8 cellular contexts compared by ENCODE assay signal in the genomic region with DNA sequence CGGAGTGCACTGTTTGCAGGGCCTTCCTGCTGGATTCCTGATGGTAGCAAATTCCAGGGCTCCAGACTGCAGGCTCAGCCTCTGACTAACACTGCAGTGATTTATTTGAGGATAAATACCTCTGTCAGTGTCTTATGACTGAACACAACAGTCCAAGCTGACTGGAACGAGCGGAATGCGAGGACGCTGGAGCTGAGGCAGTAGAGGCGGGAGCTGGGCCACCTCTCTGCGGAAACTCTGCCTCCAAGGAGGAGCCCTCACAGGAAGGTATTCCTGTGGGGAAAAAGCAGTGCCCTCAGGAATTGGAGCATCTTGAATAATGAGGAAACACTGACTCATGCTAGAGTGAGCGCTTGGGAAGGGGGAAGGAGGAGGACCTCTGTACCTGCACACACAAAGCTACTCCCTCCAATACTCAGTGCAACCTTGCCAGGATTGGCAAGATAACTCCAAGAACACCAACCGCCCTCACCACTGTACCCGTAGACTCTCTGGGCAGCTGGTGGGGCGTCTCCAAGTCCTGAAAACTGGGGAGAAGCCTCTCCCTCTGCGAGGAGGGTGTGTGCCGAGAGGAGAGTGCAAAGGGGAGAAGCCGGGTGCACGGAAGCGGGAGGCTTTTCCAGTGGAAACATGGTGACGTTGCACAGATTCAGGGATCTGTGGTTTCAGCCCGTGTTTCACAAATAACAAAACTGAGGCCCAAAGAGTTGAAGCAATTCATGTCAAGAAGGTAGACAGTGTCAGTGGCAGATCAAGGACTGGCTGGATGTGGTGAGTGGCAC. TPM values are rescaled to one million over a fixed set of nuclear protein-coding genes. Genes with fewer than 3 reads are reported as not detected.
DNase-seq lines count a peak whose midpoint lies in the region; ATAC-seq, FAIRE-seq and TF ChIP-seq lines count a peak whose summit lies in the region.

No MANE protein-coding gene starts in this region.

- no peak overlapping the region for H3K4me2 ChIP-seq in neural cell (ENCODE audit: low read length)

- DNase-seq in Caco-2 (peak; percentile 90 to 93), SJSA1 (ENCODE audit: low read depth in 1 of 2, low spot score in 2 of 2) (peak; percentile 93 to 96), fibroblast of gingiva (ENCODE audit: low read depth) (peak; percentile 98), NOMO-1 treated with dmso at 0.1 percent for 144 hours (lab: John Stamatoyannopoulos, UW; ENCODE audit: unreplicated experiment) (no peak), GM12891 (ENCODE audit: insufficient read length, low spot score) (no peak)

- H3K36me3 Mint-ChIP-seq in Caco-2 (ENCODE audit: insufficient read depth, unreplicated experiment), result peaks cover 33% of the 10 kb centered on the region

- peaks cover 33% of the 10 kb centered on the region for H3K4me1 Mint-ChIP-seq in Caco-2 (ENCODE audit: low read depth, unreplicated experiment)

- H3K36me3 ChIP-seq in Caco-2 (ENCODE audit: control insufficient read depth, insufficient read depth, low read length), result no peaks in the 10 kb centered on the region
- H3K36me3 ChIP-seq in SJSA1, result peaks cover 18% of the 10 kb centered on the region
- no peaks in the 10 kb centered on the region for H3K36me3 ChIP-seq in neural cell (ENCODE audit: insufficient read depth, low read length)

- H3K4me3 ChIP-seq in Caco-2 (ENCODE audit: low read depth, low read length) (no peak overlapping the region), SJSA1 (no peak overlapping the region), neural cell (ENCODE audit: low read length) (no peak overlapping the region)

- POLR2A ChIA-PET in Caco-2 (lab: Charles Lee), result interaction anchor here (0.6 to 1.0 kb wide), 3 partner anchors 18 to 311 kb away, joined by 3 to 11 read pairs (median 3); no protein-coding TSS in a partner anchor

- no peak overlapping the region for H3K9ac ChIP-seq in neural cell (ENCODE audit: low read length)

- H3K79me2 ChIP-seq in neural cell (replicated peaks; ENCODE audit: insufficient read depth, low read length), result peaks cover 31% of the 10 kb centered on the region

- H2AFZ ChIP-seq in neural cell (ENCODE audit: low read depth, low read length), result no peak overlapping the region

- ATAC-seq in HG03520 (IDR thresholded peaks at IDR 0.05; ENCODE audit: unreplicated experiment) (no peak), GM19023 (IDR thresholded peaks at IDR 0.05; ENCODE audit: unreplicated experiment) (no peak)

- H3K4me1 ChIP-seq in Caco-2, result peaks cover 17% of the 10 kb centered on the region
- peaks cover 50% of the 10 kb centered on the region for H3K4me1 ChIP-seq in SJSA1 (replicated peaks)

- H3K27ac ChIP-seq in SJSA1 (peak overlapping the region; percentile 72), neural cell (ENCODE audit: low read length) (peak overlapping the region; percentile 42)

- H3K27me3 Mint-ChIP-seq in Caco-2 (ENCODE audit: insufficient read depth, unreplicated experiment), result no peaks in the 10 kb centered on the region

- TF ChIP-seq POLR2A in GM12891 (IDR thresholded peaks at IDR 0.05; ENCODE audit: low read depth, low read length), result no peak

- H3K27me3 ChIP-seq in Caco-2 (replicated peaks; ENCODE audit: control insufficient read depth, insufficient read depth, low read length) (no peaks in the 10 kb centered on the region), SJSA1 (replicated peaks) (no peaks in the 10 kb centered on the region), neural cell (ENCODE audit: insufficient read depth, low read depth, low read length) (no peaks in the 10 kb centered on the region)

- peak in 1 of 2 experiments; percentile 6 for TF ChIP-seq CTCF in Caco-2 (IDR thresholded peaks at IDR 0.05; ENCODE audit: insufficient read depth in 1 of 2, low read depth in 1 of 2, low read length in 1 of 2, severe bottlenecking in 1 of 2, unreplicated experiment in 1 of 2)
- no peak for TF ChIP-seq CTCF in neural cell (IDR thresholded peaks at IDR 0.05; ENCODE audit: poor library complexity, severe bottlenecking)

- BruUV-seq in Caco-2 (replicated peaks; lab: Mats Ljungman, UMichigan), result no TSS peak

- no peak for FAIRE-seq in GM12891 (lab: Jason Lieb, UNC)

- H3F3A ChIP-seq in neural cell (ENCODE audit: insufficient read depth, low read length, poor library complexity, severe bottlenecking), result no peaks in the 10 kb centered on the region

- intact Hi-C loops in Caco-2 (cut with micrococcal nuclease; ENCODE audit: unreplicated experiment), result loop anchor here (1.0 kb wide), 2 partner anchors 19 to 43 kb away; a partner anchor contains a TSS

- H4K20me1 ChIP-seq in neural cell (ENCODE audit: insufficient read depth), result no peaks in the 10 kb centered on the region

- H3K27ac Mint-ChIP-seq in Caco-2 (ENCODE audit: unreplicated experiment), result peak overlapping the region; percentile 96

- peak overlapping the region; percentile 57 for H3K4me3 Mint-ChIP-seq in Caco-2 (ENCODE audit: unreplicated experiment)

- TF ChIP-seq EP300 in neural cell (conservative IDR thresholded peaks at IDR 0.05; ENCODE audit: poor library complexity, severe bottlenecking), result no peak

- H3K9me3 ChIP-seq in Caco-2, result no peaks in the 10 kb centered on the region
- H3K9me3 ChIP-seq in SJSA1 (replicated peaks), result no peaks in the 10 kb centered on the region
- no peaks in the 10 kb centered on the region for H3K9me3 ChIP-seq in neural cell (ENCODE audit: low read length)

- no peaks in the 10 kb centered on the region for H3K9me2 ChIP-seq in neural cell (ENCODE audit: insufficient read depth, low read length)

- no peak for TF ChIP-seq RAD21 in neural cell (conservative IDR thresholded peaks at IDR 0.05)

- H3K9me3 Mint-ChIP-seq in Caco-2 (ENCODE audit: unreplicated experiment), result peaks cover 17% of the 10 kb centered on the region

- CTCF ChIA-PET in Caco-2 (lab: Charles Lee), result interaction anchor here (0.8 to 1.5 kb wide), 3 partner anchors 18 to 43 kb away, joined by 3 to 5 read pairs (median 4); a partner anchor contains a TSS

TF ChIP-seq in neural cell, 6 proteins besides CTCF, POLR2A, EP300 and RAD21:
- TF ChIP-seq EZH2 (IDR thresholded peaks at IDR 0.05; ENCODE audit: borderline replicate concordance, insufficient read depth, low read length, poor library complexity, severe bottlenecking), result no peak

TF ChIP-seq in GM12891, 5 proteins besides CTCF, POLR2A, EP300 and RAD21:
- no peak for TF ChIP-seq POU2F2 (IDR thresholded peaks at IDR 0.05; ENCODE audit: low read depth, low read length)

RNA-seq across cellular contexts. Expression of a gene that starts 43.0 kb away (rescaled TPM):
- 42.8 and 46.1 TPM in 2 replicates for total RNA-seq in Caco-2 (2022)
- 14.7 and 26.9 TPM in 2 replicates for total RNA-seq in SJSA1 (2014; rRNA removed; shearing (Covaris generic))
- 102 and 113 TPM in 2 replicates for polyA plus RNA-seq in neural cell
- polyA minus RNA-seq in neural cell, result 117 and 230 TPM in 2 replicates
- polyA plus RNA-seq in GM12891 (2012; ENCODE audit: low read depth, missing spikeins), result 28.1 TPM

Comparison
In these comparisons a context has a peak if more than half of its experiments do, and no peak if none do; other contexts are left out.
1. DNase-seq: peak in Caco-2 (2 of 2), SJSA1 (2 of 2) and fibroblast of gingiva (single experiment); none in NOMO-1 treated with dmso at 0.1 percent for 144 hours (single experiment) and GM12891 (single experiment).